Comparison of ENCODE assay signal across 8 cellular contexts in genomic region chr19:27793644-27794443, GRCh38.
DNase-seq lines count a peak whose midpoint lies in the region; ATAC-seq and TF ChIP-seq lines count a peak whose summit lies in the region.

No MANE protein-coding gene starts in this region.

- peaks cover 0 to 5% (median 0%) of the 10 kb centered on the region in 7 donors for H3K9me3 Mint-ChIP-seq in CD4-positive, CD25-positive, alpha-beta regulatory T cell
- no peaks in the 10 kb centered on the region for H3K9me3 Mint-ChIP-seq in activated CD8-positive, alpha-beta T cell treated with anti-CD3 and anti-CD28 coated beads for 36 hours

- peak overlapping the region; percentile 97 for H3K4me3 ChIP-seq in CD4-positive, CD25-positive, alpha-beta regulatory T cell (ENCODE audit: low read depth, low read length)
- H3K4me3 ChIP-seq in ectodermal cell (ENCODE audit: insufficient read depth, low read depth, low read length): peak overlapping the region; percentile 91
- H3K4me3 ChIP-seq in lower lobe of right lung: peak overlapping the region; percentile 76

- peaks cover 18% of the 10 kb centered on the region for H3K36me3 Mint-ChIP-seq in CD4-positive, CD25-positive, alpha-beta regulatory T cell
- H3K36me3 Mint-ChIP-seq in activated CD8-positive, alpha-beta T cell treated with anti-CD3 and anti-CD28 coated beads for 36 hours (ENCODE audit: low read depth): peaks cover 29% of the 10 kb centered on the region

- CTCF ChIA-PET in activated CD8-positive, alpha-beta T cell treated with anti-CD3 and anti-CD28 coated beads for 36 hours (lab: Charles Lee): interaction anchor here (0.8 to 0.9 kb wide), 2 partner anchors 9 to 11 kb away, joined by 3 to 4 read pairs; no protein-coding TSS in a partner anchor

- intact Hi-C loops in activated CD8-positive, alpha-beta T cell treated with anti-CD3 and anti-CD28 coated beads for 36 hours (cut with micrococcal nuclease): no loop called here
- intact Hi-C loops in lower lobe of right lung (cut with DNase I): no loop called here

- DNase-seq in CD4-positive, CD25-positive, alpha-beta regulatory T cell: peak; percentile 86 to 98 (median 91)
- DNase-seq in NCI-H82 (lab: John Stamatoyannopoulos, UW): peak; percentile 97
- DNase-seq in activated CD8-positive, alpha-beta T cell treated with anti-CD3 and anti-CD28 coated beads for 36 hours: peak; percentile 96
- DNase-seq in lower lobe of right lung: peak; percentile 97
- DNase-seq in stimulated activated CD4-positive, alpha-beta T cell treated with anti-CD3 and anti-CD28 coated beads, TNF-alpha, amount 100 ng/mL, for 1 hour (ENCODE audit: low read depth in 3 of 3, low spot score in 1 of 3): peak; percentile 75 to 79 (median 78)

- H3K27me3 ChIP-seq in CD4-positive, CD25-positive, alpha-beta regulatory T cell (ENCODE audit: control insufficient read depth, insufficient read depth, low read length): no peaks in the 10 kb centered on the region
- no peaks in the 10 kb centered on the region for H3K27me3 ChIP-seq in ectodermal cell (ENCODE audit: control insufficient read depth, insufficient read depth, low read length, poor library complexity, severe bottlenecking)
- H3K27me3 ChIP-seq in lower lobe of right lung (ENCODE audit: low read depth): no peaks in the 10 kb centered on the region

- H3K4me1 ChIP-seq in CD4-positive, CD25-positive, alpha-beta regulatory T cell (ENCODE audit: control insufficient read depth, insufficient read depth, low read length, poor library complexity, severe bottlenecking): peaks cover 30% of the 10 kb centered on the region
- peaks cover 8% of the 10 kb centered on the region for H3K4me1 ChIP-seq in ectodermal cell (ENCODE audit: control insufficient read depth, insufficient read depth, low read length)
- H3K4me1 ChIP-seq in lower lobe of right lung: peaks cover 23% of the 10 kb centered on the region

- peaks cover 0 to under 1% of the 10 kb centered on the region in 2 experiments for H3K9me3 ChIP-seq in CD4-positive, CD25-positive, alpha-beta regulatory T cell (ENCODE audit: control insufficient read depth in 2 of 2, low read length in 2 of 2)
- no peaks in the 10 kb centered on the region for H3K9me3 ChIP-seq in ectodermal cell (ENCODE audit: control insufficient read depth, low read length)
- no peaks in the 10 kb centered on the region for H3K9me3 ChIP-seq in lower lobe of right lung

- peaks cover under 1 to 44% (median 22%) of the 10 kb centered on the region in 4 donors for H3K4me1 Mint-ChIP-seq in CD4-positive, CD25-positive, alpha-beta regulatory T cell
- peaks cover 27% of the 10 kb centered on the region for H3K4me1 Mint-ChIP-seq in activated CD8-positive, alpha-beta T cell treated with anti-CD3 and anti-CD28 coated beads for 36 hours (ENCODE audit: low read depth)

- no peak for TF ChIP-seq CTCF in activated CD8-positive, alpha-beta T cell treated with anti-CD3 and anti-CD28 coated beads for 36 hours (IDR thresholded peaks at IDR 0.05)
- no peak for TF ChIP-seq CTCF in lower lobe of right lung (IDR thresholded peaks at IDR 0.05)

- H3K27me3 Mint-ChIP-seq in CD4-positive, CD25-positive, alpha-beta regulatory T cell: no peaks in the 10 kb centered on the region
- no peaks in the 10 kb centered on the region for H3K27me3 Mint-ChIP-seq in activated CD8-positive, alpha-beta T cell treated with anti-CD3 and anti-CD28 coated beads for 36 hours

- 1% methylated on average over 48 of the region's 48 CpGs for WGBS in ectodermal cell, 2 experiments

- no peaks in the 10 kb centered on the region for H3K36me3 ChIP-seq in CD4-positive, CD25-positive, alpha-beta regulatory T cell (ENCODE audit: control insufficient read depth, insufficient read depth, low read length)
- H3K36me3 ChIP-seq in ectodermal cell (ENCODE audit: control insufficient read depth, insufficient read depth, low read length) (no peaks in the 10 kb centered on the region), lower lobe of right lung (peaks cover 15% of the 10 kb centered on the region)

- H3K4me3 Mint-ChIP-seq in CD4-positive, CD25-positive, alpha-beta regulatory T cell: peak overlapping the region; percentile 87 to 96 (median 94)
- peak overlapping the region; percentile 95 for H3K4me3 Mint-ChIP-seq in activated CD8-positive, alpha-beta T cell treated with anti-CD3 and anti-CD28 coated beads for 36 hours

- POLR2A ChIA-PET in activated CD8-positive, alpha-beta T cell treated with anti-CD3 and anti-CD28 coated beads for 36 hours (lab: Charles Lee): interaction anchor here (0.8 to 1.7 kb wide), 4 partner anchors 9 to 675 kb away, joined by 3 to 7 read pairs (median 4); no protein-coding TSS in a partner anchor

- H3K27ac Mint-ChIP-seq in CD4-positive, CD25-positive, alpha-beta regulatory T cell: peak overlapping the region; percentile 89 to 96 (median 95)
- peak overlapping the region; percentile 99 for H3K27ac Mint-ChIP-seq in activated CD8-positive, alpha-beta T cell treated with anti-CD3 and anti-CD28 coated beads for 36 hours

- ATAC-seq in CD4-positive, CD25-positive, alpha-beta regulatory T cell (ENCODE audit: low read depth in 2 of 2): peak; percentile 97
- peak; percentile 87 for ATAC-seq in GM19438 (IDR thresholded peaks at IDR 0.05; ENCODE audit: low read depth, unreplicated experiment)
- peak; percentile 92 for ATAC-seq in HG03571 (IDR thresholded peaks at IDR 0.05; ENCODE audit: unreplicated experiment)
- peak; percentile 94 for ATAC-seq in activated CD8-positive, alpha-beta T cell treated with anti-CD3 and anti-CD28 coated beads for 36 hours
- ATAC-seq in lower lobe of right lung: peak; percentile 99

- H3K27ac ChIP-seq in CD4-positive, CD25-positive, alpha-beta regulatory T cell (ENCODE audit: insufficient read depth, low read length, poor library complexity, severe bottlenecking): peak overlapping the region; percentile 81
- H3K27ac ChIP-seq in ectodermal cell (ENCODE audit: insufficient read depth, low read depth, low read length, poor library complexity, severe bottlenecking) (peak overlapping the region; percentile 88), lower lobe of right lung (peak overlapping the region; percentile 90)

Comparison
In these comparisons a context has a peak if more than half of its experiments do, and no peak if none do; other contexts are left out.
1. Peak in every context shown above with its lines: DNase-seq, ATAC-seq, H3K4me3 ChIP-seq and H3K27ac ChIP-seq.